11 cellular contexts compared by ENCODE assay signal in genomic region chr17:78125976-78126894, GRCh38. TPM values are rescaled to one million over a fixed set of nuclear protein-coding genes. Genes with fewer than 3 reads are reported as not detected.
DNase-seq lines count a peak whose midpoint lies in the region; ATAC-seq and TF ChIP-seq lines count a peak whose summit lies in the region.
"Had no signal": no experiment of that assay in that cellular context is flagged by ENCODE, and none has a peak within 500 bp of the region (broad histone marks: within the 10 kb centered on the region; RNA-seq: fewer than 3 reads in every experiment).

No MANE protein-coding gene starts in this region.

- ATAC-seq in GM18519 (IDR thresholded peaks at IDR 0.05; ENCODE audit: low FRiP score, unreplicated experiment) (no peak), HG03097 (IDR thresholded peaks at IDR 0.05; ENCODE audit: low FRiP score, unreplicated experiment) (no peak)

- peak overlapping the region; percentile 9 for H3K4me3 Mint-ChIP-seq in chondrocyte (ENCODE audit: unreplicated experiment)

- H3K9me3 ChIP-seq in MM.1S (replicated peaks; ENCODE audit: insufficient read depth, low read length) (no peaks in the 10 kb centered on the region), neutrophil (no peaks in the 10 kb centered on the region)

- H3K4me1 Mint-ChIP-seq in chondrocyte (ENCODE audit: low read depth): peaks cover 12% of the 10 kb centered on the region

- TF ChIP-seq CTCF in MM.1S (IDR thresholded peaks at IDR 0.05; ENCODE audit: low read length): no peak
- TF ChIP-seq CTCF in chondrocyte (IDR thresholded peaks at IDR 0.05): no peak
- no peak for TF ChIP-seq CTCF in neutrophil (IDR thresholded peaks at IDR 0.05)

- 0 out of 2 replicates have a peak, but pooled peaks cover 6% of the 10 kb centered on the region for H3K36me3 ChIP-seq in MM.1S (replicated peaks; ENCODE audit: insufficient read depth, low read length)
- peaks cover 52% of the 10 kb centered on the region for H3K36me3 ChIP-seq in neutrophil

- H3K9ac ChIP-seq in MM.1S (ENCODE audit: low read length): peak overlapping the region; percentile 93; the same call in 1 of the 2 replicates

- H2AFZ ChIP-seq in MM.1S (ENCODE audit: low read length): no peak overlapping the region

- no peaks in the 10 kb centered on the region for H4K20me1 ChIP-seq in MM.1S (ENCODE audit: insufficient read depth, low read length)

- peaks cover 32% of the 10 kb centered on the region for H3F3A ChIP-seq in MM.1S (ENCODE audit: insufficient read depth, low read length)

- H3K27me3 ChIP-seq in MM.1S (replicated peaks; ENCODE audit: insufficient read depth, low read length): no peaks in the 10 kb centered on the region
- no peaks in the 10 kb centered on the region for H3K27me3 ChIP-seq in neutrophil

- peak overlapping the region; percentile 88 for H3K4me2 ChIP-seq in MM.1S (ENCODE audit: low read depth, low read length)

- H3K9me3 Mint-ChIP-seq in chondrocyte (ENCODE audit: low read depth): no peaks in the 10 kb centered on the region

- H3K79me2 ChIP-seq in MM.1S (ENCODE audit: low read length): peaks cover 77% of the 10 kb centered on the region

- DNase-seq in DMS 273 treated with DMSO at 0.1 percent for 48 hours (lab: John Stamatoyannopoulos, UW) (peak; percentile 45), MM.1S (no peak), chondrocyte (ENCODE audit: low spot score) (no peak), AG08395 (ENCODE audit: low spot score) (no peak), ACHN (no peak)
- DNase-seq: NCI-H1092 had no signal

- peaks cover 2% of the 10 kb centered on the region for H3K36me3 Mint-ChIP-seq in chondrocyte (ENCODE audit: low read depth)
- H3K36me3 Mint-ChIP-seq: brain had no signal

- no peaks in the 10 kb centered on the region for H3K27me3 Mint-ChIP-seq in chondrocyte (ENCODE audit: low read depth)

- H3K9me2 ChIP-seq in MM.1S (replicated peaks; ENCODE audit: insufficient read depth, low read length): no peaks in the 10 kb centered on the region

- peaks cover 51% of the 10 kb centered on the region for H3K4me1 ChIP-seq in MM.1S (ENCODE audit: low read length)
- peaks cover 78 to 91% of the 10 kb centered on the region in 2 experiments for H3K4me1 ChIP-seq in neutrophil (ENCODE audit: control insufficient read depth in 1 of 2, insufficient read depth in 1 of 2, low read depth in 1 of 2, low read length in 1 of 2)

- H3K4me3 ChIP-seq in MM.1S (ENCODE audit: low read length): peak overlapping the region; percentile 96
- H3K4me3 ChIP-seq in neutrophil (ENCODE audit: low read depth in 1 of 2, low read length in 1 of 2): peak overlapping the region; percentile 80 to 87

- H3K27ac Mint-ChIP-seq in chondrocyte (ENCODE audit: unreplicated experiment): no peak overlapping the region

- in situ Hi-C loops in ACHN (cut with HindIII; ENCODE audit: low pct_ligation_motif_present, low pct_unique_long_range_greater_than_20kb, low sequenced_read_pairs): no loop called here

- H3K27ac ChIP-seq in MM.1S (ENCODE audit: low read length) (peak overlapping the region; percentile 73; the same call in 1 of the 2 replicates), neutrophil (peak overlapping the region; percentile 98)

RNA-seq across cellular contexts. Expression of gene TMC6, which starts 2.3 kb away (rescaled TPM):
- 12.4 to 19.6 TPM (median 17.5 TPM) in 3 replicates for total RNA-seq in chondrocyte

RNA-seq across cellular contexts. Expression of gene TMC8, which starts 4.3 kb away (rescaled TPM):
- 0.40 to 0.97 TPM in 2 of 3 replicates, not detected in the other for total RNA-seq in chondrocyte

RNA-seq across cellular contexts. Expression of gene C17orf99, which starts 19.9 kb away (rescaled TPM):
- not detected in 3 replicates for total RNA-seq in chondrocyte
- total RNA-seq: T-helper 1 cell treated with Interleukin-12 subunit alpha and Interleukin-12 subunit beta and Interleukin-4 antibody, amounts not matched to agents 30 ng/mL and 1 ng/mL, for 36 hours had no signal

RNA-seq across cellular contexts. Expression of gene SYNGR2, which starts 42.1 kb away (rescaled TPM):
- 35.1 to 57.6 TPM (median 52.3 TPM) in 3 replicates for total RNA-seq in chondrocyte
